ENCODE assay signal across 21 cellular contexts in genomic region chr6:125098253-125098652, GRCh38. TPM values are rescaled to one million over a fixed set of nuclear protein-coding genes. Genes with fewer than 3 reads are reported as not detected.
DNase-seq lines count a peak whose midpoint lies in the region; ATAC-seq and TF ChIP-seq lines count a peak whose summit lies in the region.
"Had no signal": no experiment of that assay in that cellular context is flagged by ENCODE, and none has a peak within 500 bp of the region (broad histone marks: within the 10 kb centered on the region; RNA-seq: fewer than 3 reads in every experiment).

No MANE protein-coding gene starts in this region.

- H3K14ac ChIP-seq in IMR-90 (replicated peaks; ENCODE audit: low read depth, low read length), result peak overlapping the region; percentile 30
- no peak overlapping the region for H3K14ac ChIP-seq in mesenchymal stem cell (ENCODE audit: low read length in 2 of 2)

- H3K18ac ChIP-seq in IMR-90 (ENCODE audit: low read depth, low read length), result peak overlapping the region; percentile 32; the same call in 1 of the 2 replicates
- no peak overlapping the region for H3K18ac ChIP-seq in mesenchymal stem cell (ENCODE audit: low read depth in 1 of 2, low read length in 2 of 2)

- dilution Hi-C loops in IMR-90 (cut with HindIII; ENCODE audit: low sequenced_read_pairs, unreplicated experiment), result no loop called here

- H2AK9ac ChIP-seq in IMR-90 (replicated peaks; ENCODE audit: low read depth, low read length, poor library complexity), result no peak overlapping the region

- H3K9me3 ChIP-seq in IMR-90 (ENCODE audit: control insufficient read depth, insufficient read depth, low read length) (no peaks in the 10 kb centered on the region), mesenchymal stem cell (ENCODE audit: control insufficient read depth, low read length) (no peaks in the 10 kb centered on the region)
- H3K9me3 ChIP-seq: BE2C, MG63 had no signal

- in situ Hi-C loops in IMR-90 (cut with MboI; ENCODE audit: low sequenced_read_pairs), result no loop called here

- H3K4ac ChIP-seq in IMR-90 (ENCODE audit: low read depth, low read length), result peak overlapping the region; percentile 0; the same call in 1 of the 2 replicates
- no peak overlapping the region for H3K4ac ChIP-seq in mesenchymal stem cell (ENCODE audit: low read depth in 1 of 2, low read length in 2 of 2)

- peak overlapping the region; percentile 40; the same call in 1 of the 2 replicates for H2AK5ac ChIP-seq in IMR-90 (ENCODE audit: low read depth, low read length)
- peak overlapping the region; percentile 95 for H2AK5ac ChIP-seq in mesenchymal stem cell (ENCODE audit: low read length, severe bottlenecking)

- 100% methylated on average over 2 of the region's 4 CpGs; no CpG with 5 or more reads in 1 of the 2 experiments for WGBS in IMR-90 (ENCODE audit: extremely low coverage in 2 of 2, insufficient read length in 1 of 2), 2 experiments
- WGBS in mesenchymal stem cell, result no CpG with 5 or more reads among the region's 4 CpGs

- CTCF ChIA-PET in IMR-90 (lab: Yijun Ruan, JAX), result no interaction called here

- peak overlapping the region; percentile 4; the same call in 1 of the 3 replicates for H2BK15ac ChIP-seq in IMR-90 (ENCODE audit: low read depth, low read length)
- H2BK15ac ChIP-seq in mesenchymal stem cell (ENCODE audit: low read depth, poor library complexity, severe bottlenecking), result no peak overlapping the region

- H2AFZ ChIP-seq in IMR-90 (replicated peaks; ENCODE audit: low read length, poor library complexity), result peak overlapping the region; percentile 33
- H2AFZ ChIP-seq in mesenchymal stem cell (ENCODE audit: low read depth, low read length), result no peak overlapping the region

- H3K27me3 ChIP-seq in IMR-90 (ENCODE audit: control insufficient read depth, insufficient read depth, low read length) (no peaks in the 10 kb centered on the region), dorsolateral prefrontal cortex (no peaks in the 10 kb centered on the region), mesenchymal stem cell (ENCODE audit: control insufficient read depth in 1 of 2, insufficient read depth in 1 of 2, low read length in 2 of 2) (no peaks in the 10 kb centered on the region)
- H3K27me3 ChIP-seq: BE2C, MG63, SJCRH30 had no signal

- H3K9ac ChIP-seq in IMR-90 (ENCODE audit: low read depth, low read length) (no peak overlapping the region), mesenchymal stem cell (ENCODE audit: low read length) (no peak overlapping the region)

- H3K4me3 ChIP-seq in IMR-90 (ENCODE audit: insufficient read depth, low read depth, low read length) (no peak overlapping the region), dorsolateral prefrontal cortex (no peak overlapping the region), mesenchymal stem cell (ENCODE audit: insufficient read depth in 1 of 2, low read depth in 1 of 2, low read length in 2 of 2) (no peak overlapping the region)
- H3K4me3 ChIP-seq: MG63 had no signal

- H3K27ac ChIP-seq in IMR-90 (ENCODE audit: insufficient read depth, low read length) (no peak overlapping the region), dorsolateral prefrontal cortex (peak overlapping the region in 56 of 59 donors; percentile 9 to 96 (median 86)), mesenchymal stem cell (ENCODE audit: low read length, poor library complexity, severe bottlenecking) (no peak overlapping the region), substantia nigra (ENCODE audit: low read depth, low read length, poor library complexity, severe bottlenecking) (peak overlapping the region; percentile 84)
- H3K27ac ChIP-seq: SJCRH30 had no signal

- peak overlapping the region in 1 of 2 experiments; percentile 45 for H2BK12ac ChIP-seq in mesenchymal stem cell (ENCODE audit: low read length in 2 of 2)

- H3K4me2 ChIP-seq in IMR-90 (ENCODE audit: low read depth, low read length), result no peak overlapping the region
- no peak overlapping the region for H3K4me2 ChIP-seq in mesenchymal stem cell (ENCODE audit: low read length, poor library complexity, severe bottlenecking)

- no peak for TF ChIP-seq POLR2A in IMR-90 (IDR thresholded peaks at IDR 0.05; ENCODE audit: low read depth, low read length)

- no peak for TF ChIP-seq RAD21 in IMR-90 (IDR thresholded peaks at IDR 0.05; ENCODE audit: low read length)

- H4K91ac ChIP-seq in IMR-90 (ENCODE audit: insufficient read depth, low read depth, low read length) (peak overlapping the region; percentile 57; the same call in 1 of the 2 replicates), mesenchymal stem cell (ENCODE audit: low read length) (peak overlapping the region; percentile 54)

- no peak overlapping the region; a peak in 1 of 4 replicates for H4K8ac ChIP-seq in IMR-90 (ENCODE audit: low read depth in 2 of 2, low read length in 2 of 2)
- H4K8ac ChIP-seq in mesenchymal stem cell (ENCODE audit: low read length), result no peak overlapping the region

- POLR2A ChIA-PET in IMR-90 (lab: Charles Lee; ENCODE audit: unreplicated experiment), result interaction anchor here (0.7 kb wide), 1 partner anchor 135 kb away, joined by 3 read pairs; no protein-coding TSS in a partner anchor

- no peak overlapping the region for H2BK120ac ChIP-seq in IMR-90 (ENCODE audit: low read depth, low read length)
- no peak overlapping the region for H2BK120ac ChIP-seq in mesenchymal stem cell (ENCODE audit: low read depth, low read length)

- H2BK5ac ChIP-seq in IMR-90 (ENCODE audit: low read depth, low read length, poor library complexity, severe bottlenecking) (no peak overlapping the region), mesenchymal stem cell (ENCODE audit: low read depth, low read length, poor library complexity, severe bottlenecking) (no peak overlapping the region)

- 0 out of 2 replicates have a peak overlapping the region, but pooled peaks have one; percentile 4 for H2BK20ac ChIP-seq in IMR-90 (ENCODE audit: low read depth, low read length)

- no peak for ATAC-seq in IMR-90 (ENCODE audit: low read depth)
- ATAC-seq: PC-3, SK-N-SH treated with all-trans-retinoic acid at 6 μM for 48 hours had no signal

- H3K4me1 ChIP-seq in IMR-90 (ENCODE audit: control insufficient read depth, insufficient read depth, low read length) (peaks cover 30% of the 10 kb centered on the region), mesenchymal stem cell (ENCODE audit: control insufficient read depth, insufficient read depth, low read depth, low read length) (peaks cover 2% of the 10 kb centered on the region)
- H3K4me1 ChIP-seq: BE2C, SJCRH30 had no signal

- no peaks in the 10 kb centered on the region for H4K20me1 ChIP-seq in IMR-90 (ENCODE audit: insufficient read depth, low read length)

- H3K79me1 ChIP-seq in IMR-90 (ENCODE audit: low read depth in 1 of 2, low read length in 2 of 2), result peaks cover 0 to 9% of the 10 kb centered on the region in 2 experiments; a peak in 2 of 4 replicates
- no peaks in the 10 kb centered on the region for H3K79me1 ChIP-seq in mesenchymal stem cell (replicated peaks; ENCODE audit: low read length, poor library complexity, severe bottlenecking)

- intact Hi-C loops in IMR-90 (cut with micrococcal nuclease), result no loop called here
- intact Hi-C loops in dorsolateral prefrontal cortex (cut with DNase I), result loop anchor here (2.0 to 5.0 kb wide), 3 partner anchors 46 to 135 kb away; partner anchors contain the start of gene RNF217 (in 2 of the 2)

- DNase-seq in IMR-90 (no peak), dorsolateral prefrontal cortex (no peak), mesenchymal stem cell (no peak), substantia nigra (lab: John Stamatoyannopoulos, UW) (no peak), GM19238 (ENCODE audit: insufficient read length, low spot score) (no peak), AG08395 (ENCODE audit: low spot score) (no peak), A172 (ENCODE audit: low spot score) (no peak)
- DNase-seq: BE2C; DMS153; DND-41; KG1; MG63; NCI-H2029; NCI-H446 treated with DMSO at 0.1 percent for 48 hours; NCI-H526; NCI-H82; NK-92 treated with Interleukin-12 subunit alpha and Interleukin-12 subunit beta, amount 100 ng/mL, for 24 hours; PC-3; SJCRH30 had no signal

- no peak overlapping the region for H3K56ac ChIP-seq in IMR-90 (ENCODE audit: extremely low read depth, insufficient read depth, low read length)

- H3K23ac ChIP-seq in IMR-90 (ENCODE audit: low read depth, low read length), result peak overlapping the region; percentile 57; the same call in 1 of the 2 replicates
- H3K23ac ChIP-seq in mesenchymal stem cell (ENCODE audit: low read length in 2 of 2), result no peak overlapping the region

- no peaks in the 10 kb centered on the region for H3K36me3 ChIP-seq in IMR-90 (ENCODE audit: control insufficient read depth, insufficient read depth, low read length)
- H3K36me3 ChIP-seq in mesenchymal stem cell (ENCODE audit: control insufficient read depth in 1 of 2, insufficient read depth in 2 of 2, low read depth in 1 of 2, low read length in 2 of 2), result no peaks in the 10 kb centered on the region
- H3K36me3 ChIP-seq: BE2C, MG63, SJCRH30 had no signal

- TF ChIP-seq CTCF in IMR-90 (conservative IDR thresholded peaks at IDR 0.05; ENCODE audit: low read depth, low read length) (no peak), dorsolateral prefrontal cortex (IDR thresholded peaks at IDR 0.05 in 54 of 56, conservative IDR thresholded peaks at IDR 0.05 in 2 of 56; ENCODE audit: low read depth in 1 of 56, partially characterized antibody in 56 of 56) (no peak)

- no TSS peak for BruUV-seq in IMR-90 (replicated peaks; lab: Mats Ljungman, UMichigan)

- H3K9me1 ChIP-seq in IMR-90 (ENCODE audit: insufficient read depth, low read length), result peaks cover 9% of the 10 kb centered on the region

- H4K5ac ChIP-seq in IMR-90 (ENCODE audit: low read depth, low read length), result no peak overlapping the region

TF ChIP-seq in IMR-90, 13 proteins besides CTCF, POLR2A, EP300 and RAD21:
- TF ChIP-seq RCOR1 (IDR thresholded peaks at IDR 0.05; ENCODE audit: insufficient replicate concordance, low read length), result no peak

RNA-seq across cellular contexts. Expression of gene TPD52L1, which starts 55.3 kb away (rescaled TPM):
- total RNA-seq in IMR-90 (2012; rRNA removed), result 10.2 and 10.8 TPM in 2 replicates
- polyA plus RNA-seq in IMR-90 (2012; rRNA removed), result 13.5 and 13.7 TPM in 2 replicates
- polyA plus RNA-seq in IMR-90 (2012; cell fraction: cytosol; rRNA removed), result 14.6 and 20.1 TPM in 2 replicates
- 3.8 and 12.7 TPM in 2 replicates for polyA plus RNA-seq in IMR-90 (2012; cell fraction: nucleus; rRNA removed; ENCODE audit: low replicate concordance)
- 100 to 1,000 TPM in 53 of 120 experiments, 10 to 100 TPM in 67; 42.2 to 338 (median 95.8) TPM for total RNA-seq in dorsolateral prefrontal cortex
- 6.5 TPM for polyA plus RNA-seq in mesenchymal stem cell (2013, experiment 1 of 2)
- 5.5 TPM for polyA plus RNA-seq in mesenchymal stem cell (2013, experiment 2 of 2)
- total RNA-seq in A172 (2014; rRNA removed; shearing (Covaris generic)), result 2.9 and 3.2 TPM in 2 replicates
- total RNA-seq: SJCRH30 had no signal
- polyA plus RNA-seq: CD14-positive monocyte had no signal

Comparison
In these comparisons a context has a peak if more than half of its experiments do, and no peak if none do; other contexts are left out.
1. H3K27ac ChIP-seq: peak in dorsolateral prefrontal cortex (56 of 59) and substantia nigra (single experiment); none in IMR-90 (single experiment) and mesenchymal stem cell (single experiment).